7 cellular contexts compared by ENCODE assay signal in genomic region chr15:73994912-73995622, GRCh38. TPM values are rescaled to one million over a fixed set of nuclear protein-coding genes. Genes with fewer than 3 reads are reported as not detected.
DNase-seq lines count a peak whose midpoint lies in the region; ATAC-seq and TF ChIP-seq lines count a peak whose summit lies in the region.

No MANE protein-coding gene starts in this region.

- in situ Hi-C loops in transverse colon (cut with MboI; ENCODE audit: low pct_ligation_motif_present in 1 of 4, low pct_unique_long_range_greater_than_20kb in 1 of 4, low sequenced_read_pairs in 3 of 4) = no loop called here

- peak overlapping the region; percentile 79 to 88 (median 87) for H3K4me3 ChIP-seq in transverse colon

- peak overlapping the region; percentile 95 to 98 (median 96) for H3K27ac ChIP-seq in transverse colon

- H3K9me3 Mint-ChIP-seq in memory B cell = no peaks in the 10 kb centered on the region

- ATAC-seq in memory B cell (ENCODE audit: low read depth) (no peak), GM21737 (IDR thresholded peaks at IDR 0.05; ENCODE audit: unreplicated experiment) (no peak)

- TF ChIP-seq POLR2A in GM18526 (IDR thresholded peaks at IDR 0.05; ENCODE audit: extremely low read depth, insufficient read length) = peak; percentile 24
- no peak for TF ChIP-seq POLR2A in transverse colon (IDR thresholded peaks at IDR 0.05)

- WGBS in transverse colon (ENCODE audit: low coverage in 1 of 2), 2 donors = 0 to 1% methylated on average over 13 to 18 of the region's 18 CpGs

- intact Hi-C loops in transverse colon (cut with DNase I; ENCODE audit: low total_unique reads) = no loop called here

- no peaks in the 10 kb centered on the region for H3K27me3 Mint-ChIP-seq in memory B cell

- peaks cover 3% of the 10 kb centered on the region for H3K36me3 Mint-ChIP-seq in memory B cell

- H3K4me1 ChIP-seq in transverse colon = peaks cover 25 to 83% (median 54%) of the 10 kb centered on the region in 4 donors

- TF ChIP-seq EP300 in transverse colon (IDR thresholded peaks at IDR 0.05; ENCODE audit: low read depth) = no peak

- H3K9me3 ChIP-seq in transverse colon = no peaks in the 10 kb centered on the region

- peak overlapping the region; percentile 13 for H3K27ac Mint-ChIP-seq in memory B cell

- peak overlapping the region; percentile 86 for H3K4me3 Mint-ChIP-seq in memory B cell

- H3K27me3 ChIP-seq in transverse colon = no peaks in the 10 kb centered on the region

- no peak for TF ChIP-seq CTCF in transverse colon (IDR thresholded peaks at IDR 0.05)

- H3K4me1 Mint-ChIP-seq in memory B cell = peaks cover 42% of the 10 kb centered on the region

- peaks cover 0 to 4% (median 0%) of the 10 kb centered on the region in 4 donors for H3K36me3 ChIP-seq in transverse colon

- DNase-seq in NOMO-1 treated with DMSO at 0.1 percent for 48 hours (lab: John Stamatoyannopoulos, UW; ENCODE audit: unreplicated experiment) = peak; percentile 10
- DNase-seq in cerebellar cortex (ENCODE audit: low spot score) = peak; percentile 35
- DNase-seq in memory B cell (ENCODE audit: low spot score in 2 of 2) = no peak
- peak; percentile 42 for DNase-seq in transverse colon
- DNase-seq in NCI-H345 (lab: John Stamatoyannopoulos, UW) = no peak

RNA-seq across cellular contexts. Expression of gene PML, which starts 0.6 kb away (rescaled TPM):
- 100 to 1,000 TPM in 1 of 4 donors, 10 to 100 TPM in 3; 35.1 to 128 (median 70.0) TPM for total RNA-seq in transverse colon

RNA-seq across cellular contexts. Expression of gene STOML1, which starts 3.0 kb away (rescaled TPM):
- 10 to 100 TPM in 1 of 4 donors, 1 to 10 TPM in 2, under 1 TPM in 1; 0.75 to 14.6 (median 4.5) TPM for total RNA-seq in transverse colon

Comparison
In these comparisons a context has a peak if more than half of its experiments do, and no peak if none do; other contexts are left out.
1. DNase-seq: peak in NOMO-1 treated with DMSO at 0.1 percent for 48 hours (single experiment), cerebellar cortex (single experiment) and transverse colon (single experiment); none in memory B cell (0 of 2) and NCI-H345 (single experiment).